Comparison of ENCODE assay signal across 10 cellular contexts in the genomic region with DNA sequence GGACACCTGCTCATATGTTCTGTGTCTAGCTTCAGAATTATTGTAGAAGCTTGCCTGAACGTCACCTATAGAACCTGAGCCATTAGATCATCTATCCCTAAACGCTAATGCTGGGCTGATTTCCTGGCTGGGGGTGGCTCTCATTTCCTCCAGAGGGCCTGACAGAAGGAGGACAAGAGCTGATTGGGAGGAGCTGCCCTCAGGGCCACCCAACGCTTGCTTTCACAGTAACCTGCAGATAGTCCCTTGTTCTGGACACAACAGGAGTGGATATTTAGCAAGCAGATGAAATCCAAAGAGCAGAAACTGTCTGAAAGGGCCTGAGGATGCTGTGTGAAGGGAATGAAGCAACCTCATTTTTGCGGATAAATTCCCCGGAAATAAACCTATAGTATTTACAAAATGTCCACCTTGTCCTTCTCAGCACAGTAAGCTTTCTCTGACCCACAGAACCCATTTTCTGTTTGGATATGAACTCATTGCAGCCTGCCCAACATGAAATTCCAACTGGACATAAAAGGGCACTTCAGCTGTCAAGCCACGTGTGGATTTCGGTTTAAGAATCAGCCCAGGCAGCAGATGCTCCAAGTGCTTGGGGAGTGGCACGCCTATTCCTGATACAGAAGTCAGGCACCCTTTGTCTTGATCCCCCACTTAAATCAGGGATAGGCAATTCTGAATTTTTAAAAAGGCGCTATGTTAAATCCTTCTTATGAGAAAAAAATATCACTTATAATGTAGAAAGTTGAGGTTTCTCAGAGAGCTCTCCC. TPM values are rescaled to one million over a fixed set of nuclear protein-coding genes. Genes with fewer than 3 reads are reported as not detected.
DNase-seq lines count a peak whose midpoint lies in the region; ATAC-seq, FAIRE-seq and TF ChIP-seq lines count a peak whose summit lies in the region.
"Had no signal": no experiment of that assay in that cellular context is flagged by ENCODE, and none has a peak within 500 bp of the region (broad histone marks: within the 10 kb centered on the region; RNA-seq: fewer than 3 reads in every experiment).

No MANE protein-coding gene starts in this region.

- no peaks in the 10 kb centered on the region for H3K79me2 ChIP-seq in osteoblast (ENCODE audit: insufficient read depth, low read length)

- peak overlapping the region in 1 of 8 donors; percentile 68 for H3K27ac Mint-ChIP-seq in CD8-positive, alpha-beta memory T cell
- H3K27ac Mint-ChIP-seq: activated T-helper 1 cell treated with anti-CD3 and anti-CD28 coated beads, Interleukin-12 subunit alpha, Interleukin-12 subunit beta, Interleukin-2, Interleukin-4 antibody, amounts not matched to agents 30 ng/mL and 10 ng/mL and 1 ng/mL, durations not matched to agents 14 hours and 24 hours and 36 hours had no signal

- H3K36me3 ChIP-seq in CD8-positive, alpha-beta memory T cell (ENCODE audit: insufficient read depth, low read length), result no peaks in the 10 kb centered on the region
- no peaks in the 10 kb centered on the region for H3K36me3 ChIP-seq in osteoblast (ENCODE audit: insufficient read depth, low read length)
- H3K36me3 ChIP-seq in mucosa of descending colon (ENCODE audit: low read depth), result no peaks in the 10 kb centered on the region
- no peaks in the 10 kb centered on the region for H3K36me3 ChIP-seq in thyroid gland
- H3K36me3 ChIP-seq in kidney (ENCODE audit: control insufficient read depth in 1 of 2, insufficient read depth in 2 of 2, low read length in 2 of 2), result no peaks in the 10 kb centered on the region

- H3K4me1 Mint-ChIP-seq in CD8-positive, alpha-beta memory T cell, result peaks cover 0 to 10% (median 4%) of the 10 kb centered on the region in 3 donors

- ATAC-seq in mucosa of descending colon (no peak), GM21447 (IDR thresholded peaks at IDR 0.05; ENCODE audit: unreplicated experiment) (no peak)

- peaks cover 0 to 1% of the 10 kb centered on the region in 2 donors for H3K27me3 Mint-ChIP-seq in CD8-positive, alpha-beta memory T cell

- no peak for FAIRE-seq in kidney (lab: Jason Lieb, UNC)

- H2AFZ ChIP-seq in osteoblast (ENCODE audit: low read length), result peak overlapping the region; percentile 81

- no peak overlapping the region for H3K4me2 ChIP-seq in osteoblast (ENCODE audit: insufficient read depth, low read length)

- no peaks in the 10 kb centered on the region for H3K9me3 ChIP-seq in CD8-positive, alpha-beta memory T cell (ENCODE audit: low read length)
- no peaks in the 10 kb centered on the region for H3K9me3 ChIP-seq in osteoblast (ENCODE audit: low read depth, low read length)
- no peaks in the 10 kb centered on the region for H3K9me3 ChIP-seq in mucosa of descending colon
- H3K9me3 ChIP-seq in thyroid gland, result no peaks in the 10 kb centered on the region
- H3K9me3 ChIP-seq in kidney (ENCODE audit: control insufficient read depth in 1 of 2, low read length in 2 of 2), result no peaks in the 10 kb centered on the region

- TF ChIP-seq CTCF in coronary artery (IDR thresholded peaks at IDR 0.05) (no peak), osteoblast (IDR thresholded peaks at IDR 0.05; ENCODE audit: extremely low read depth, low read depth, low read length) (no peak), mucosa of descending colon (IDR thresholded peaks at IDR 0.05) (no peak), thyroid gland (IDR thresholded peaks at IDR 0.05) (no peak), kidney (IDR thresholded peaks at IDR 0.05; ENCODE audit: borderline replicate concordance, extremely low read depth, insufficient read depth) (no peak)

- H3K4me3 Mint-ChIP-seq in CD8-positive, alpha-beta memory T cell, result peak overlapping the region in 1 of 7 donors; percentile 25
- H3K4me3 Mint-ChIP-seq: activated T-helper 1 cell treated with anti-CD3 and anti-CD28 coated beads, Interleukin-12 subunit alpha, Interleukin-12 subunit beta, Interleukin-2, Interleukin-4 antibody, amounts not matched to agents 30 ng/mL and 10 ng/mL and 1 ng/mL, durations not matched to agents 14 hours and 24 hours and 36 hours had no signal

- intact Hi-C loops in mucosa of descending colon (cut with DNase I, micrococcal nuclease), result loop anchor here (5.0 to 10.0 kb wide), 3 partner anchors 40 to 167 kb away; partner anchors contain the start of genes KMT2D (in 1 of the 2) and RHEBL1 (in 1 of the 2)
- intact Hi-C loops in thyroid gland (cut with DNase I), result loop anchor here (5.0 to 10.0 kb wide), 3 partner anchors 35 to 147 kb away; partner anchors contain the start of gene TUBA1B
- intact Hi-C loops in kidney (cut with DNase I), result no loop called here

- peaks cover 5% of the 10 kb centered on the region for H3K4me1 ChIP-seq in CD8-positive, alpha-beta memory T cell (ENCODE audit: insufficient read depth, low read length)
- peaks cover 6% of the 10 kb centered on the region for H3K4me1 ChIP-seq in osteoblast (ENCODE audit: insufficient read depth, low read length)
- H3K4me1 ChIP-seq in mucosa of descending colon (ENCODE audit: low read depth), result no peaks in the 10 kb centered on the region
- H3K4me1 ChIP-seq in thyroid gland, result peaks cover 0 to 9% of the 10 kb centered on the region in 2 donors
- peaks cover 9 to 13% of the 10 kb centered on the region in 2 donors for H3K4me1 ChIP-seq in kidney (ENCODE audit: control insufficient read depth in 1 of 2, insufficient read depth in 1 of 2, low read depth in 1 of 2, low read length in 2 of 2)

- no peak for TF ChIP-seq POLR2A in thyroid gland (IDR thresholded peaks at IDR 0.05)

- CTCF ChIA-PET in CD8-positive, alpha-beta memory T cell (lab: Charles Lee), result interaction anchor here (1.3 to 3.9 kb wide), 3 partner anchors 144 to 168 kb away, joined by 3 to 14 read pairs (median 12); no protein-coding TSS in a partner anchor

- H3K36me3 Mint-ChIP-seq in CD8-positive, alpha-beta memory T cell, result peaks cover 0 to 4% (median 0%) of the 10 kb centered on the region in 3 donors

- no peaks in the 10 kb centered on the region for H3K27me3 ChIP-seq in CD8-positive, alpha-beta memory T cell (ENCODE audit: insufficient read depth, low read length, poor library complexity, severe bottlenecking)
- H3K27me3 ChIP-seq in osteoblast (ENCODE audit: insufficient read depth, low read length), result no peaks in the 10 kb centered on the region
- no peaks in the 10 kb centered on the region for H3K27me3 ChIP-seq in thyroid gland

- H3K4me3 ChIP-seq in CD8-positive, alpha-beta memory T cell (ENCODE audit: low read length), result no peak overlapping the region
- no peak overlapping the region for H3K4me3 ChIP-seq in coronary artery
- H3K4me3 ChIP-seq in osteoblast (ENCODE audit: insufficient read depth, low read length), result no peak overlapping the region
- H3K4me3 ChIP-seq in mucosa of descending colon, result no peak overlapping the region
- no peak overlapping the region for H3K4me3 ChIP-seq in thyroid gland (replicated peaks in 1 of 3)
- no peak overlapping the region for H3K4me3 ChIP-seq in kidney (ENCODE audit: low read length in 2 of 2)

- no peaks in the 10 kb centered on the region for H3K9me3 Mint-ChIP-seq in CD8-positive, alpha-beta memory T cell
- H3K9me3 Mint-ChIP-seq: activated T-helper 1 cell treated with anti-CD3 and anti-CD28 coated beads, Interleukin-12 subunit alpha, Interleukin-12 subunit beta, Interleukin-2, Interleukin-4 antibody, amounts not matched to agents 30 ng/mL and 10 ng/mL and 1 ng/mL, durations not matched to agents 14 hours and 24 hours and 36 hours had no signal

- peak overlapping the region; percentile 66 for H3K27ac ChIP-seq in CD8-positive, alpha-beta memory T cell (ENCODE audit: low read depth, low read length)
- H3K27ac ChIP-seq in coronary artery, result peak overlapping the region; percentile 74 to 88
- no peak overlapping the region for H3K27ac ChIP-seq in osteoblast (ENCODE audit: low read depth, low read length)
- no peak overlapping the region for H3K27ac ChIP-seq in thyroid gland
- no peak overlapping the region for H3K27ac ChIP-seq in kidney (ENCODE audit: low read depth in 2 of 2, low read length in 2 of 2)

- POLR2A ChIA-PET in CD8-positive, alpha-beta memory T cell (lab: Charles Lee), result no interaction called here

- no peaks in the 10 kb centered on the region for H4K20me1 ChIP-seq in osteoblast (ENCODE audit: insufficient read depth, low read length)

- H3K9ac ChIP-seq in kidney (ENCODE audit: low read length in 2 of 2), result no peak overlapping the region

- WGBS in thyroid gland, 2 donors, result 73 to 78% methylated on average over 9 of the region's 9 CpGs

- no peak for DNase-seq in CD8-positive, alpha-beta memory T cell
- DNase-seq in NCI-H2171 (lab: John Stamatoyannopoulos, UW) (peak; percentile 37), coronary artery (ENCODE audit: low spot score) (no peak), osteoblast (ENCODE audit: insufficient read length, low spot score, missing footprints) (no peak), mucosa of descending colon (no peak), thyroid gland (no peak), kidney (no peak)
- DNase-seq: DND-41 had no signal

RNA-seq across cellular contexts. Expression of gene TUBA1C, which starts 32.8 kb away (rescaled TPM):
- 100 to 1,000 TPM; 351 to 356 TPM for total RNA-seq in CD8-positive, alpha-beta memory T cell
- polyA plus RNA-seq in CD8-positive, alpha-beta memory T cell, result 49.5 TPM
- total RNA-seq in osteoblast (307 and 321 TPM in 2 replicates), mucosa of descending colon (100 to 1,000 TPM; 128 to 260 (median 236) TPM), thyroid gland (100 to 1,000 TPM in 3 of 4 donors, 10 to 100 TPM in 1; 80.6 to 385 (median 212) TPM), kidney (149 TPM)
- polyA plus RNA-seq in kidney (ENCODE audit: insufficient read depth, low read depth, low replicate concordance), result 204 TPM

RNA-seq across cellular contexts. Expression of gene TUBA1A, which starts 43.2 kb away (rescaled TPM):
- 10 to 100 TPM; 67.8 to 70.4 TPM for total RNA-seq in CD8-positive, alpha-beta memory T cell
- 167 TPM for polyA plus RNA-seq in CD8-positive, alpha-beta memory T cell
- 478 and 491 TPM in 2 replicates for total RNA-seq in osteoblast
- 100 to 1,000 TPM in 1 of 3 donors, 10 to 100 TPM in 2; 20.5 to 295 (median 64.4) TPM for total RNA-seq in mucosa of descending colon
- 10 to 100 TPM; 24.6 to 64.4 (median 32.1) TPM for total RNA-seq in thyroid gland
- 94.3 TPM for total RNA-seq in kidney
- 128 TPM for polyA plus RNA-seq in kidney (ENCODE audit: insufficient read depth, low read depth, low replicate concordance)

Comparison
In these comparisons a context has a peak if more than half of its experiments do, and no peak if none do; other contexts are left out.
1. H3K27ac ChIP-seq: peak in CD8-positive, alpha-beta memory T cell (single experiment) and coronary artery (2 of 2); none in osteoblast (single experiment), thyroid gland (0 of 3) and kidney (0 of 2).